ENCODE assay signal across 8 cellular contexts in the genomic region with DNA sequence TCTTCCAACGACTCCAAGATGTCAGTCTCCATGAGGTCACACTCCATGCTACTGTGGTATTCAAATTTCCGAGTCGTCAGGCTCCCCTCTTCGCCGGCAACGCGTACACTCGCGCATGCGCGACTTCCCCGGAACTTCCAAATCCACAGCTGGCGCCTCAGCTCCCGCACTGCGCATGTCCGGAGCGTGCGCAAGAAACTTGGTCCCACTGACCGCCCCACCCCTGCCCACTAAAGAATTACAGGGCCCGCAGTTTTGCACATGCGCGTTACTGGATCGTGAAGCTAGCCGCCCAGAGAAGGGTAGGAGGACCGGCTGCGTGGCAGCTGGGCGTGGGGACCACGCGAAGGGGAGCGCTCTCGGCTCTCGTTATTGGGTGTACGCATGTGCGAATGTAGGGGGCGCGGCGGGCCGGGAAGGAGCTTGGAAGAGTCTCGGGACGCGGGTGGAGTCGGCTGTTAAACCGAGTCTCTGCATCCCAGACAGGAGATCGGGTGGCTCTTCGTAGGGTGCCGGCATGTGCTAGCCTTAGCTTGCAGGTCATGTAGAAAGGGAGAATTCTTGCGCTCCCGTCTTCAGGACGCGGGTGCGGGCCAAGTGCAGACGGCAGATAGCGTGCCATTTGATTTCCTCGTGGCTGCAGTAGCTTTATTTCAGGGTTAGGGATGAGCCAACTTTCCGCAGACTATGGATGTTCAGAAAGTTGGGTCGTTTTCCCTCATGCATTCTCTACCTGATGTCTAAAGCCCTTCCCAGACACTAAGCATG. TPM values are rescaled to one million over a fixed set of nuclear protein-coding genes. Genes with fewer than 3 reads are reported as not detected.
DNase-seq lines count a peak whose midpoint lies in the region; ATAC-seq and TF ChIP-seq lines count a peak whose summit lies in the region.

A gene (minus strand): TSS at position 125 of the 768 bp plus-strand sequence. CDS start 78 bp downstream, at position 47.

- H4K20me1 ChIP-seq in KMS-11 (ENCODE audit: insufficient read depth): peaks cover 7% of the 10 kb centered on the region; the same call in 1 of the 2 replicates

- H3K27me3 ChIP-seq in KMS-11 (ENCODE audit: insufficient read depth, low read depth) (no peaks in the 10 kb centered on the region), Peyer's patch (no peaks in the 10 kb centered on the region), muscle layer of colon (ENCODE audit: control insufficient read depth in 1 of 2, insufficient read depth in 2 of 2, low read length in 2 of 2) (no peaks in the 10 kb centered on the region)

- H3K9me3 ChIP-seq in Peyer's patch (no peaks in the 10 kb centered on the region), muscle layer of colon (ENCODE audit: low read length) (no peaks in the 10 kb centered on the region)

- H3K9ac ChIP-seq in KMS-11 (peak within 1 kb of the TSS; percentile 85), muscle layer of colon (ENCODE audit: low read length) (peak within 1 kb of the TSS; percentile 68)

- TF ChIP-seq POLR2A in Peyer's patch (IDR thresholded peaks at IDR 0.05): peak; percentile 26 to 35

- H3K4me2 ChIP-seq in KMS-11: peak within 1 kb of the TSS; percentile 98

- ATAC-seq in GM21737 (IDR thresholded peaks at IDR 0.05; ENCODE audit: unreplicated experiment) (peak; percentile 91), esophagus mucosa (peak; percentile 99)

- peak within 1 kb of the TSS; percentile 79 for H2AFZ ChIP-seq in KMS-11 (ENCODE audit: low read depth)

- peak; percentile 97 for DNase-seq in DMS79 treated with DMSO at 0.1 percent for 48 hours (lab: John Stamatoyannopoulos, UW)
- peak; percentile 97 to 99 (median 99) for DNase-seq in Peyer's patch
- peak; percentile 99 for DNase-seq in activated T-cell treated with anti-CD3 and anti-CD28 coated beads, Interleukin-2, amount 50 U/mL, for 48 hours
- DNase-seq in stimulated activated CD8-positive, alpha-beta memory T cell treated with anti-CD3 and anti-CD28 coated beads, Interleukin-7, amount 100 ng/mL, for 24 hours (ENCODE audit: low read depth): peak; percentile 99

- H3K4me3 ChIP-seq in KMS-11 (IDR thresholded peaks at IDR 0.05; ENCODE audit: insufficient read depth, low read depth, low read length) (peak within 1 kb of the TSS; percentile 69), Peyer's patch (peak within 1 kb of the TSS; percentile 76 to 88 (median 85)), muscle layer of colon (ENCODE audit: low read depth in 1 of 2, low read length in 2 of 2) (peak within 1 kb of the TSS; percentile 78 to 98)

- peaks cover 45% of the 10 kb centered on the region for H3K79me2 ChIP-seq in KMS-11 (ENCODE audit: insufficient read depth, low read depth)

- H3K36me3 ChIP-seq in KMS-11 (ENCODE audit: insufficient read depth): peaks cover 7% of the 10 kb centered on the region; the same call in 1 of the 2 replicates
- H3K36me3 ChIP-seq in Peyer's patch: no peaks in the 10 kb centered on the region
- peaks cover 4% of the 10 kb centered on the region for H3K36me3 ChIP-seq in muscle layer of colon (ENCODE audit: insufficient read depth, low read length)

- no peak for TF ChIP-seq CTCF in KMS-11 (conservative IDR thresholded peaks at IDR 0.05; ENCODE audit: low read depth, low read length)
- TF ChIP-seq CTCF in Peyer's patch (IDR thresholded peaks at IDR 0.05): peak in 2 of 6 experiments; percentile 14 to 28

- H3K4me1 ChIP-seq in KMS-11 (ENCODE audit: low read depth, poor library complexity, severe bottlenecking) (peaks cover 31% of the 10 kb centered on the region), Peyer's patch (peaks cover 0 to 10% (median 0%) of the 10 kb centered on the region in 4 donors), muscle layer of colon (ENCODE audit: insufficient read depth, low read length) (peaks cover 22% of the 10 kb centered on the region)

- H3K27ac ChIP-seq in KMS-11 (peak within 1 kb of the TSS; percentile 69), Peyer's patch (peak within 1 kb of the TSS; percentile 79 to 91 (median 86)), muscle layer of colon (ENCODE audit: low read depth, low read length) (peak within 1 kb of the TSS; percentile 43)

RNA-seq across cellular contexts. Expression of the gene that starts here (rescaled TPM):
- 10 to 100 TPM; 11.6 to 25.7 (median 20.0) TPM for total RNA-seq in Peyer's patch
- total RNA-seq in esophagus mucosa: 41.4 TPM

Comparison
In these comparisons a context has a peak if more than half of its experiments do, and no peak if none do; other contexts are left out.
1. Peak in every context shown above with its lines: DNase-seq, ATAC-seq, H3K4me3 ChIP-seq and H3K27ac ChIP-seq.